9 cellular contexts compared by ENCODE assay signal in genomic region chr14:64952598-64953309, GRCh38. TPM values are rescaled to one million over a fixed set of nuclear protein-coding genes. Genes with fewer than 3 reads are reported as not detected.
DNase-seq lines count a peak whose midpoint lies in the region; ATAC-seq and TF ChIP-seq lines count a peak whose summit lies in the region.
"Had no signal": no experiment of that assay in that cellular context is flagged by ENCODE, and none has a peak within 500 bp of the region (broad histone marks: within the 10 kb centered on the region; RNA-seq: fewer than 3 reads in every experiment).

No MANE protein-coding gene starts in this region.

- peaks cover 85% of the 10 kb centered on the region for H3K36me3 ChIP-seq in BLaER1
- H3K36me3 ChIP-seq in endodermal cell (ENCODE audit: control insufficient read depth, insufficient read depth, low read length): peaks cover 45% of the 10 kb centered on the region
- H3K36me3 ChIP-seq in esophagus squamous epithelium: peaks cover 0 to 48% (median 0%) of the 10 kb centered on the region in 3 donors

- ATAC-seq in GM18870 (IDR thresholded peaks at IDR 0.05; ENCODE audit: unreplicated experiment) (peak; percentile 66), HG03442 (IDR thresholded peaks at IDR 0.05; ENCODE audit: unreplicated experiment) (peak; percentile 88), left lobe of liver (no peak)

- intact Hi-C loops in esophagus squamous epithelium (cut with DNase I): no loop called here

- H3K27ac ChIP-seq in BLaER1 (peak overlapping the region; percentile 65), endodermal cell (ENCODE audit: low read depth, low read length) (no peak overlapping the region), esophagus squamous epithelium (peak overlapping the region in 1 of 4 donors; percentile 5)
- H3K27ac ChIP-seq: skin epidermis had no signal

- peaks cover 25% of the 10 kb centered on the region for H3K4me1 Mint-ChIP-seq in endodermal cell

- H3K9ac ChIP-seq in BLaER1: peak overlapping the region; percentile 60; the same call in 1 of the 2 replicates
- no peak overlapping the region for H3K9ac ChIP-seq in endodermal cell (ENCODE audit: extremely low read depth, low read length, poor library complexity, severe bottlenecking)

- H3K27ac Mint-ChIP-seq in endodermal cell: peak overlapping the region; percentile 85

- H3K9me3 Mint-ChIP-seq in endodermal cell: peaks cover 6% of the 10 kb centered on the region

- peaks cover 34% of the 10 kb centered on the region for H3K4me1 ChIP-seq in BLaER1
- H3K4me1 ChIP-seq in endodermal cell (ENCODE audit: control insufficient read depth, insufficient read depth, low read length): no peaks in the 10 kb centered on the region
- H3K4me1 ChIP-seq in esophagus squamous epithelium: peaks cover 3 to 19% (median 5%) of the 10 kb centered on the region in 3 donors

- H3K4me3 Mint-ChIP-seq in endodermal cell: no peak overlapping the region

- WGBS in endodermal cell (ENCODE audit: insufficient coverage in 1 of 2, insufficient read length in 1 of 2), 2 experiments: 90 to 97% methylated on average over 6 to 7 of the region's 7 CpGs
- WGBS in esophagus squamous epithelium, 2 donors: 68 to 74% methylated on average over 6 to 7 of the region's 7 CpGs

- H3K4me2 ChIP-seq in BLaER1: peak overlapping the region; percentile 72

- no peaks in the 10 kb centered on the region for H3K27me3 ChIP-seq in BLaER1
- no peaks in the 10 kb centered on the region for H3K27me3 ChIP-seq in endodermal cell (ENCODE audit: control insufficient read depth, insufficient read depth, low read length, poor library complexity, severe bottlenecking)
- no peaks in the 10 kb centered on the region for H3K27me3 ChIP-seq in esophagus squamous epithelium

- no peaks in the 10 kb centered on the region for H3K27me3 Mint-ChIP-seq in endodermal cell (ENCODE audit: insufficient read depth)

- no peak overlapping the region for H3K4me3 ChIP-seq in BLaER1
- H3K4me3 ChIP-seq in endodermal cell (ENCODE audit: low read length): no peak overlapping the region
- no peak overlapping the region for H3K4me3 ChIP-seq in esophagus squamous epithelium
- H3K4me3 ChIP-seq: skin epidermis had no signal

- no peak for TF ChIP-seq POLR2A in esophagus squamous epithelium (IDR thresholded peaks at IDR 0.05)

- H3K9me3 ChIP-seq in BLaER1 (no peaks in the 10 kb centered on the region), endodermal cell (ENCODE audit: control insufficient read depth, low read length) (no peaks in the 10 kb centered on the region), esophagus squamous epithelium (no peaks in the 10 kb centered on the region)

- DNase-seq in endodermal cell (peak; percentile 73), left lobe of liver (ENCODE audit: low spot score) (no peak), GF-D8 (lab: John Stamatoyannopoulos, UW) (no peak), esophagus squamous epithelium (lab: John Stamatoyannopoulos, UW) (no peak), NOMO-1 treated with DMSO at 0.1 percent for 48 hours (lab: John Stamatoyannopoulos, UW; ENCODE audit: unreplicated experiment) (no peak)

- H3K36me3 Mint-ChIP-seq in endodermal cell (ENCODE audit: low read depth): peaks cover 55% of the 10 kb centered on the region

- peak; percentile 68 for TF ChIP-seq CTCF in endodermal cell (conservative IDR thresholded peaks at IDR 0.05)
- TF ChIP-seq CTCF in esophagus squamous epithelium (IDR thresholded peaks at IDR 0.05): no peak

- H4K20me1 ChIP-seq in BLaER1: peaks cover 33% of the 10 kb centered on the region

RNA-seq across cellular contexts. Expression of gene GPX2, which starts 10.2 kb away (rescaled TPM):
- 1 to 10 TPM; 2.6 to 3.7 TPM for total RNA-seq in endodermal cell
- polyA plus RNA-seq in endodermal cell (2013, experiment 1 of 2): 0.78 TPM
- polyA plus RNA-seq in endodermal cell (2013, experiment 2 of 2): 1.3 TPM
- 292 TPM for total RNA-seq in left lobe of liver
- total RNA-seq in esophagus squamous epithelium: 100 to 1,000 TPM in 3 of 4 donors, 10 to 100 TPM in 1; 97.1 to 273 (median 191) TPM

RNA-seq across cellular contexts. Expression of gene RAB15, which starts 19.4 kb away (rescaled TPM):
- total RNA-seq in endodermal cell (10 to 100 TPM; 48.7 to 77.2 TPM), left lobe of liver (6.8 TPM), esophagus squamous epithelium (1 to 10 TPM; 2.5 to 7.0 (median 5.2) TPM)
- polyA plus RNA-seq in endodermal cell (2013, experiment 1 of 2): 27.7 TPM
- 24.4 TPM for polyA plus RNA-seq in endodermal cell (2013, experiment 2 of 2)

RNA-seq across cellular contexts. Expression of gene FNTB, which starts 33.9 kb away (rescaled TPM):
- total RNA-seq in endodermal cell: 10 to 100 TPM; 17.2 to 21.3 TPM
- polyA plus RNA-seq in endodermal cell (2013, experiment 1 of 2): 18.8 TPM
- polyA plus RNA-seq in endodermal cell (2013, experiment 2 of 2): 22.1 TPM
- total RNA-seq in left lobe of liver: 9.9 TPM
- total RNA-seq in esophagus squamous epithelium: 10 to 100 TPM; 16.2 to 20.4 (median 18.2) TPM

RNA-seq across cellular contexts. Expression of gene CHURC1, which starts 38.5 kb away (rescaled TPM):
- total RNA-seq in endodermal cell: 10 to 100 TPM; 56.7 to 63.2 TPM
- polyA plus RNA-seq in endodermal cell (2013, experiment 1 of 2): 48.4 TPM
- polyA plus RNA-seq in endodermal cell (2013, experiment 2 of 2): 36.6 TPM
- total RNA-seq in left lobe of liver: 25.2 TPM
- total RNA-seq in esophagus squamous epithelium: 10 to 100 TPM; 28.9 to 74.7 (median 56.0) TPM

Comparison
In these comparisons a context has a peak if more than half of its experiments do, and no peak if none do; other contexts are left out.
1. RNA of gene GPX2, which starts 10.2 kb away (total RNA-seq): 292 TPM in left lobe of liver (single experiment) and 97.1 to 273 TPM in esophagus squamous epithelium; 2.6 to 3.7 TPM in endodermal cell; every median in the first group is over 10 times any median in the second.